1 cellular context compared by ENCODE assay signal in genomic region chr19:18348171-18348570, GRCh38.
TF ChIP-seq lines count a peak whose summit lies in the region.

No MANE protein-coding gene starts in this region.

TF ChIP-seq in WTC11, 78 proteins besides CTCF, POLR2A, EP300 and RAD21 (continued from another document):
- TF ChIP-seq, protein P1, sequence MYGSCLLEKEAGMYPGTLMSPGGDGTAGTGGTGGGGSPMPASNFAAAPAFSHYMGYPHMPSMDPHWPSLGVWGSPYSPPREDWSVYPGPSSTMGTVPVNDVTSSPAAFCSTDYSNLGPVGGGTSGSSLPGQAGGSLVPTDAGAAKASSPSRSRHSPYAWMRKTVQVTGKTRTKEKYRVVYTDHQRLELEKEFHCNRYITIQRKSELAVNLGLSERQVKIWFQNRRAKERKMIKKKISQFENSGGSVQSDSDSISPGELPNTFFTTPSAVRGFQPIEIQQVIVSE (CRISPR knock-in tag; IDR thresholded peaks at IDR 0.05; ENCODE audit: borderline replicate concordance) = no peak
- TF ChIP-seq JAZF1 (CRISPR knock-in tag; IDR thresholded peaks at IDR 0.05) = no peak
- TF ChIP-seq ZNF281 (CRISPR knock-in tag; IDR thresholded peaks at IDR 0.05) = no peak
- no peak for TF ChIP-seq CBFB (CRISPR knock-in tag; IDR thresholded peaks at IDR 0.05; ENCODE audit: low read depth)
- no peak for TF ChIP-seq FOXK1 (CRISPR knock-in tag; IDR thresholded peaks at IDR 0.05)
- no peak for TF ChIP-seq NFYB (CRISPR knock-in tag; conservative IDR thresholded peaks at IDR 0.05; ENCODE audit: low read depth)
